ENCODE assay signal across 22 cellular contexts in the genomic region with DNA sequence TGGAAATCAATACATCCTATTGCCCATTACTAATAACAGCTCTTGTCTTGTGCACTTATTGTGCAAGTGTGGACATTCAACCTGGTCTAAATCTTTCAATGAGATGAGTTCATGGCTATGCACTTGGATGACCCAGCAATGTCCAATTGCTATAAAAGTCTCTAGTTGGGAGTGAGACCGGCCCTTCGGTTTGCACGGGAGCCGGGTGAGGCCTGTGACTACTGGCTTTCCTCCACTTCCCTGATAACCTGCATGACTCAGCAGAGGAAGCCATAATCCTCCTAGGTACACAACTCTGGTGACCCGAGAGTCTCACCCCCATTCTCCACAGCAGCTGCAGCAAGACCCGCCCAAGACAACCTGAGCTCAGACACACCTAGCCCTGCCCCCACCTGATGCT.
DNase-seq lines count a peak whose midpoint lies in the region; ATAC-seq and TF ChIP-seq lines count a peak whose summit lies in the region.
"Had no signal": no experiment of that assay in that cellular context is flagged by ENCODE, and none has a peak within 500 bp of the region (broad histone marks: within the 10 kb centered on the region; RNA-seq: fewer than 3 reads in every experiment).

No MANE protein-coding gene starts in this region.

- no peaks in the 10 kb centered on the region for H3K4me1 ChIP-seq in colonic mucosa
- H3K4me1 ChIP-seq in hepatocyte (ENCODE audit: insufficient read depth): no peaks in the 10 kb centered on the region
- no peaks in the 10 kb centered on the region for H3K4me1 ChIP-seq in mucosa of descending colon (ENCODE audit: low read depth)
- H3K4me1 ChIP-seq: A549, BE2C had no signal

- H3K4me3 ChIP-seq in colonic mucosa (no peak overlapping the region), hepatocyte (no peak overlapping the region), mucosa of descending colon (no peak overlapping the region)
- H3K4me3 ChIP-seq: A549; BLaER1 treated with 17β-estradiol and CSF1 and Interleukin-3, amounts not matched to agents 10 nM and 100 nM; GM23248 had no signal

- H3K27me3 ChIP-seq in colonic mucosa (no peaks in the 10 kb centered on the region), hepatocyte (peaks cover 9% of the 10 kb centered on the region)
- H3K27me3 ChIP-seq: BE2C; BLaER1 treated with 17β-estradiol and CSF1 and Interleukin-3, amounts not matched to agents 10 nM and 100 nM had no signal

- H3K36me3 ChIP-seq in colonic mucosa: no peaks in the 10 kb centered on the region
- H3K36me3 ChIP-seq in hepatocyte (replicated peaks; ENCODE audit: insufficient read depth, low read depth): no peaks in the 10 kb centered on the region
- no peaks in the 10 kb centered on the region for H3K36me3 ChIP-seq in mucosa of descending colon (ENCODE audit: low read depth)
- H3K36me3 ChIP-seq: BE2C; BLaER1 treated with 17β-estradiol and CSF1 and Interleukin-3, amounts not matched to agents 10 nM and 100 nM had no signal

- H3K79me2 ChIP-seq in hepatocyte: no peaks in the 10 kb centered on the region

- H3K9me3 ChIP-seq in colonic mucosa (no peaks in the 10 kb centered on the region), hepatocyte (ENCODE audit: low read depth) (no peaks in the 10 kb centered on the region), mucosa of descending colon (no peaks in the 10 kb centered on the region)
- H3K9me3 ChIP-seq: A549; BE2C; BLaER1 treated with 17β-estradiol and CSF1 and Interleukin-3, amounts not matched to agents 10 nM and 100 nM had no signal

- H3K9me2 ChIP-seq in hepatocyte (replicated peaks; ENCODE audit: insufficient read depth): no peaks in the 10 kb centered on the region

- intact Hi-C loops in colonic mucosa (cut with DNase I): no loop called here
- intact Hi-C loops in mucosa of descending colon (cut with DNase I, micrococcal nuclease): no loop called here

- peak; percentile 49 for ATAC-seq in mucosa of descending colon
- ATAC-seq: A549 had no signal

- WGBS in hepatocyte (ENCODE audit: low lambda C conversion rate, missing lambda C conversion rate): 65% methylated on average over 6 of the region's 6 CpGs

- DNase-seq in LoVo (ENCODE audit: low spot score) (peak; percentile 42), colonic mucosa (peak; percentile 20), hepatocyte (ENCODE audit: low spot score) (peak; percentile 33), mucosa of descending colon (no peak), RPMI8226 (no peak), COR-L47 (lab: John Stamatoyannopoulos, UW) (no peak)
- DNase-seq in stimulated activated CD4-positive, alpha-beta T cell treated with anti-CD3 and anti-CD28 coated beads, Interleukin-15, amount 100 ng/mL, for 24 hours: no peak
- DNase-seq: 8988T; ACHN; AML-193; BE2C; Calu3; CD4-positive, alpha-beta T cell; CD8-positive, alpha-beta memory T cell; DMS53; DMS79 treated with DMSO at 0.1 percent for 48 hours; GF-D8; GM23248; H7; HCEC 1CT had no signal

- H3K4me2 ChIP-seq in hepatocyte: no peak overlapping the region
- H3K4me2 ChIP-seq: A549; BLaER1 treated with 17β-estradiol and CSF1 and Interleukin-3, amounts not matched to agents 10 nM and 100 nM had no signal

- no peak overlapping the region for H3K9ac ChIP-seq in colonic mucosa (ENCODE audit: low read depth in 2 of 2, low read length in 2 of 2)
- H3K9ac ChIP-seq: BLaER1 treated with 17β-estradiol and CSF1 and Interleukin-3, amounts not matched to agents 10 nM and 100 nM; GM23248 had no signal

- H3K27ac ChIP-seq in colonic mucosa (no peak overlapping the region), hepatocyte (no peak overlapping the region)
- H3K27ac ChIP-seq: A549; BLaER1 treated with 17β-estradiol and CSF1 and Interleukin-3, amounts not matched to agents 10 nM and 100 nM; GM23248 had no signal

- TF ChIP-seq CTCF in colonic mucosa (IDR thresholded peaks at IDR 0.05): no peak
- no peak for TF ChIP-seq CTCF in hepatocyte (IDR thresholded peaks at IDR 0.05; ENCODE audit: poor library complexity)
- no peak for TF ChIP-seq CTCF in mucosa of descending colon (IDR thresholded peaks at IDR 0.05)

- no peaks in the 10 kb centered on the region for H4K20me1 ChIP-seq in hepatocyte (ENCODE audit: insufficient read depth, poor library complexity, severe bottlenecking)
- H4K20me1 ChIP-seq: BLaER1 treated with 17β-estradiol and CSF1 and Interleukin-3, amounts not matched to agents 10 nM and 100 nM had no signal

- no peak overlapping the region for H2AFZ ChIP-seq in hepatocyte
- H2AFZ ChIP-seq: GM23248 had no signal

Comparison
In these comparisons a context has a peak if more than half of its experiments do, and no peak if none do; other contexts are left out.
1. DNase-seq: peak in LoVo (single experiment), colonic mucosa (single experiment) and hepatocyte (single experiment); none in mucosa of descending colon (0 of 3), stimulated activated CD4-positive, alpha-beta T cell treated with anti-CD3 and anti-CD28 coated beads, Interleukin-15, amount 100 ng/mL, for 24 hours (single experiment), RPMI8226 (single experiment) and COR-L47 (single experiment).